6 cellular contexts compared by ENCODE assay signal in the genomic region with DNA sequence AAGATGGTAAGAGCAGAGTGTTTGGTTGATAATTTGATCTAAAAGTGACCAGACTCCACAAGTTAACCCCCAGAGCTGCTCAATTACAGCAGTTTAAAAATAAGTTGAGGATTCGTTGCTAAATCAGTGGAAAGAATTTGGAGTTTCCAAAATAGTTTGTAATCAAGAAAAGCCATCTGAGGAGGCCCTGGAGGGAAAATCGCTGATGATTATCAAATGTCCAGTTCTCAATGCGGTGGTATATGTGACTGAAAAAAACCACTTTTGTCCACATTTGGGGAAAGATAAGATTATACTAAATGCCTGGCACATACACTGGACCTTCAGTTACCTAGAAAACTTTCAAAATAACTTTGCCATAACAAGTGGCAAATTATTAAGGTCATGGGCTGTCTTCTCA.
"Had no signal": no experiment of that assay in that cellular context is flagged by ENCODE, and none has a peak within 500 bp of the region (broad histone marks: within the 10 kb centered on the region; RNA-seq: fewer than 3 reads in every experiment).

No MANE protein-coding gene starts in this region.

- H2AFZ ChIP-seq: GM23338 had no signal

- H3K4me2 ChIP-seq: GM23338 had no signal

- H3K9me3 Mint-ChIP-seq: GM23338, H9 had no signal

- ATAC-seq: GM23338, K562 had no signal

- H3K4me3 ChIP-seq: GM23338, K562 had no signal

- H3K4me3 Mint-ChIP-seq: GM23338, H9 had no signal

- DNase-seq: H9, HCEC 1CT, IMR-90, KG1 had no signal

- H3K27ac Mint-ChIP-seq: GM23338, H9 had no signal
